In the genomic region with DNA sequence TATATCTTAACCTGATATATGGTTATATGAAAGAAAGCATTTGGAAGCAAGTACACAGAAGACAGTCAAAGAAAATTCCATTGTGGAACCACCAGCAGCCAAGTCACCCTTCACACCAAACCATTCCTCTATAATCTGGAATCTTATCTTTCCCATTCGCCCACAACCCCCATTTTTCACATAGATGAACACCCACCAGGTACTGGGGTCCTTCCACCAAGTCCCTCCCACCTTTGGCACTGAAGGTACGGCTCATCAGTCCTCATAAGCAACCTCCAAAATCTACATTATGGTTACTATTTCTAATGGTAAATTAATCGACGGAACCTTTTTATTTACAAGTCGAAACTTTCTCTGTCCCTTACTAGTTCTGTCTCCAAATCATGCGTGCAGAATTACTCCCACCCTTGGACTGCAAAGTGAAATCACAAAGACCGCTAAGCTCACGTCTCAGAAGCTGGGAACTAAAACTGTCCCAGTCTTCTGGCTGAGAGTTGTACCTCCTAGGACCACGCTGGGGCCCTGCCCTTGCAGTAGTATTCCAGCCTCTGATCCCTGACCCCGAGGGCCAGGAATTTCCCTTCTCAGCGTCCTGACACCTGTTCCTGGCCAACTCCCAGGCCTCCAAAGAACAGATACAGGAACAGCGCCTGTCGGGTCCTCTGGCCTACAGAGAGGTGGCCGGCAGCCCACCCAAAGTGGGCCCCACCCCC, we compare ENCODE assay signal across 8 cellular contexts.
DNase-seq lines count a peak whose midpoint lies in the region; ATAC-seq, FAIRE-seq and TF ChIP-seq lines count a peak whose summit lies in the region.

No MANE protein-coding gene starts in this region.

- H3K4me3 ChIP-seq in AG09309 (ENCODE audit: control insufficient read depth, low read depth, low read length), result peak overlapping the region; percentile 79
- H3K4me3 ChIP-seq in endocrine pancreas (ENCODE audit: control insufficient read depth, insufficient read depth, low read length), result peak overlapping the region; percentile 78
- H3K4me3 ChIP-seq in mucosa of rectum (ENCODE audit: low read length in 2 of 2), result peak overlapping the region; percentile 82 to 85

- ATAC-seq in GM18867 (IDR thresholded peaks at IDR 0.05; ENCODE audit: unreplicated experiment) (peak; percentile 11), HG03095 (IDR thresholded peaks at IDR 0.05; ENCODE audit: unreplicated experiment) (peak; percentile 10)

- H3K27ac ChIP-seq in mucosa of rectum (ENCODE audit: low read depth in 2 of 2, low read length in 2 of 2), result peak overlapping the region; percentile 75 to 81

- DNase-seq in AG09309 (ENCODE audit: low read depth), result no peak
- DNase-seq in RCC 7860 (ENCODE audit: low spot score), result peak; percentile 9
- no peak for DNase-seq in D721Med (ENCODE audit: insufficient read length, low spot score)
- no peak for DNase-seq in T-helper 9 cell

- H3K9ac ChIP-seq in endocrine pancreas (ENCODE audit: control insufficient read depth, insufficient read depth, low read length) (peak overlapping the region; percentile 95), mucosa of rectum (ENCODE audit: low read depth in 1 of 2, low read length in 2 of 2) (peak overlapping the region; percentile 72 to 86)

- H3K4me1 ChIP-seq in endocrine pancreas (ENCODE audit: control insufficient read depth, insufficient read depth, low read length) (no peaks in the 10 kb centered on the region), mucosa of rectum (ENCODE audit: control insufficient read depth in 2 of 2, insufficient read depth in 2 of 2, low read length in 2 of 2) (peaks cover 2 to 18% of the 10 kb centered on the region in 2 donors)

- TF ChIP-seq CTCF in AG09309 (IDR thresholded peaks at IDR 0.05; ENCODE audit: control insufficient read depth, insufficient read depth, low read depth, low read length, missing control alignments), result no peak
- TF ChIP-seq CTCF in D721Med (IDR thresholded peaks at IDR 0.05; ENCODE audit: insufficient read depth, missing control alignments), result no peak

- H3K36me3 ChIP-seq in endocrine pancreas (ENCODE audit: control insufficient read depth, insufficient read depth, low read length), result no peaks in the 10 kb centered on the region
- H3K36me3 ChIP-seq in mucosa of rectum (ENCODE audit: control insufficient read depth in 2 of 2, insufficient read depth in 2 of 2, low read length in 2 of 2), result no peaks in the 10 kb centered on the region

- FAIRE-seq in RCC 7860 (lab: Jason Lieb, UNC) (no peak), D721Med (lab: Jason Lieb, UNC) (no peak)

- H3K27me3 ChIP-seq in endocrine pancreas (ENCODE audit: control insufficient read depth, insufficient read depth, low read length) (no peaks in the 10 kb centered on the region), mucosa of rectum (ENCODE audit: control insufficient read depth in 2 of 2, insufficient read depth in 2 of 2, low read length in 2 of 2) (no peaks in the 10 kb centered on the region)

- no peaks in the 10 kb centered on the region for H3K9me3 ChIP-seq in endocrine pancreas (ENCODE audit: control insufficient read depth, low read length)
- no peaks in the 10 kb centered on the region for H3K9me3 ChIP-seq in mucosa of rectum (ENCODE audit: control insufficient read depth in 2 of 2, low read length in 2 of 2)
